Comparison of ENCODE assay signal across 8 cellular contexts in genomic region chr19:41310031-41310831, GRCh38. TPM values are rescaled to one million over a fixed set of nuclear protein-coding genes. Genes with fewer than 3 reads are reported as not detected.
DNase-seq lines count a peak whose midpoint lies in the region; ATAC-seq and TF ChIP-seq lines count a peak whose summit lies in the region.

CCDC97 (plus strand) TSS chr19:41310172; CDS start chr19:41310311, 139 bp downstream.

- peaks cover 10% of the 10 kb centered on the region for H3K4me1 ChIP-seq in RWPE2 (ENCODE audit: insufficient read depth, poor library complexity, severe bottlenecking)

- H3K36me3 ChIP-seq in RWPE2 (ENCODE audit: low read depth), result peaks cover 47% of the 10 kb centered on the region

- no peaks in the 10 kb centered on the region for H3K27me3 ChIP-seq in RWPE2 (ENCODE audit: insufficient read depth, poor library complexity, severe bottlenecking)

- TF ChIP-seq CTCF in RWPE2 (IDR thresholded peaks at IDR 0.05; ENCODE audit: poor library complexity, severe bottlenecking), result no peak
- TF ChIP-seq CTCF in fibroblast of pulmonary artery (IDR thresholded peaks at IDR 0.05; ENCODE audit: low read length, missing control alignments), result no peak
- TF ChIP-seq CTCF in nephron (IDR thresholded peaks at IDR 0.05; ENCODE audit: unreplicated experiment in 3 of 3), result no peak

- peak within 1 kb of the TSS; percentile 98 for H3K4me3 ChIP-seq in RWPE2 (ENCODE audit: severe bottlenecking)
- H3K4me3 ChIP-seq in fibroblast of pulmonary artery (replicated peaks; ENCODE audit: low read depth, low read length), result peak within 1 kb of the TSS; percentile 96

- ATAC-seq in GM21723 (IDR thresholded peaks at IDR 0.05; ENCODE audit: unreplicated experiment), result peak; percentile 48
- ATAC-seq in RWPE2 (ENCODE audit: low read depth), result peak; percentile 66
- peak; percentile 78 for ATAC-seq in stimulated activated naive CD8-positive, alpha-beta T cell treated with anti-CD3 and anti-CD28 coated beads, Interleukin-15, amount 100 ng/mL, for 72 hours

- no peaks in the 10 kb centered on the region for H3K27me3 Mint-ChIP-seq in nephron (ENCODE audit: low read depth)
- H3K27me3 Mint-ChIP-seq in stimulated activated naive CD8-positive, alpha-beta T cell treated with anti-CD3 and anti-CD28 coated beads, Interleukin-15, amount 100 ng/mL, for 72 hours, result no peaks in the 10 kb centered on the region

- H3K27ac ChIP-seq in RWPE2 (ENCODE audit: poor library complexity, severe bottlenecking), result peak within 1 kb of the TSS; percentile 79

- H3K36me3 Mint-ChIP-seq in nephron (ENCODE audit: low read depth), result peaks cover 33% of the 10 kb centered on the region

- H3K4me1 Mint-ChIP-seq in nephron, result peaks cover 43% of the 10 kb centered on the region
- peaks cover 69% of the 10 kb centered on the region for H3K4me1 Mint-ChIP-seq in stimulated activated naive CD8-positive, alpha-beta T cell treated with anti-CD3 and anti-CD28 coated beads, Interleukin-15, amount 100 ng/mL, for 72 hours

- peak within 1 kb of the TSS; percentile 95 to 98 (median 96) for H3K4me3 Mint-ChIP-seq in nephron
- H3K4me3 Mint-ChIP-seq in stimulated activated naive CD8-positive, alpha-beta T cell treated with anti-CD3 and anti-CD28 coated beads, Interleukin-15, amount 100 ng/mL, for 72 hours, result peak within 1 kb of the TSS; percentile 88 to 99

- peak within 1 kb of the TSS; percentile 97 to 98 (median 97) for H3K27ac Mint-ChIP-seq in nephron
- peak within 1 kb of the TSS; percentile 94 to 98 for H3K27ac Mint-ChIP-seq in stimulated activated naive CD8-positive, alpha-beta T cell treated with anti-CD3 and anti-CD28 coated beads, Interleukin-15, amount 100 ng/mL, for 72 hours

- DNase-seq in DMS53 treated with DMSO at 0.1 percent for 48 hours (lab: John Stamatoyannopoulos, UW; ENCODE audit: unreplicated experiment) (peak; percentile 74), LHCN-M2 (ENCODE audit: low read depth) (peak; percentile 81), RWPE2 (ENCODE audit: low spot score) (peak; percentile 78), fibroblast of pulmonary artery (ENCODE audit: low read depth) (peak; percentile 90)
- DNase-seq in activated T-helper 9 cell treated with anti-CD3 and anti-CD28 coated beads, Interleukin-2, amount 50 U/mL, for 16 hours (ENCODE audit: low read depth), result peak; percentile 82
- DNase-seq in stimulated activated naive CD8-positive, alpha-beta T cell treated with anti-CD3 and anti-CD28 coated beads, Interleukin-15, amount 100 ng/mL, for 72 hours, result peak; percentile 92 to 93

- H3K9me3 ChIP-seq in RWPE2 (ENCODE audit: severe bottlenecking), result no peaks in the 10 kb centered on the region

- H3K9me3 Mint-ChIP-seq in nephron, result no peaks in the 10 kb centered on the region
- H3K9me3 Mint-ChIP-seq in stimulated activated naive CD8-positive, alpha-beta T cell treated with anti-CD3 and anti-CD28 coated beads, Interleukin-15, amount 100 ng/mL, for 72 hours, result no peaks in the 10 kb centered on the region

RNA-seq across cellular contexts. Expression of gene CCDC97, which starts in this region (rescaled TPM):
- 10.2 and 15.3 TPM in 2 replicates for total RNA-seq in LHCN-M2 (2014; rRNA removed)
- 16.8 TPM for polyA plus RNA-seq in LHCN-M2 (2012)

Comparison
In these comparisons a context has a peak if more than half of its experiments do, and no peak if none do; other contexts are left out.
1. Peak in every context shown above with its lines: DNase-seq, ATAC-seq, H3K4me3 ChIP-seq and H3K27ac ChIP-seq.